ENCODE assay signal across 24 cellular contexts in genomic region chr5:123790226-123790625, GRCh38.
DNase-seq lines count a peak whose midpoint lies in the region; ATAC-seq, FAIRE-seq and TF ChIP-seq lines count a peak whose summit lies in the region.
"Had no signal": no experiment of that assay in that cellular context is flagged by ENCODE, and none has a peak within 500 bp of the region (broad histone marks: within the 10 kb centered on the region; RNA-seq: fewer than 3 reads in every experiment).

No MANE protein-coding gene starts in this region.

- H3K36me3 ChIP-seq in BE2C = no peaks in the 10 kb centered on the region
- H3K36me3 ChIP-seq: BLaER1 had no signal

- H3K4me3 ChIP-seq in Jurkat, Clone E6-1 (ENCODE audit: low read length) = no peak overlapping the region
- no peak overlapping the region for H3K4me3 ChIP-seq in BE2C (ENCODE audit: low read depth, low read length)
- H3K4me3 ChIP-seq: A549, BLaER1, GM12878 had no signal

- no peak overlapping the region for H3K4me3 Mint-ChIP-seq in activated naive CD8-positive, alpha-beta T cell treated with anti-CD3 and anti-CD28 coated beads, Interleukin-2, amount 50 U/mL, for 24 hours
- H3K4me3 Mint-ChIP-seq: B cell; CD14-positive monocyte; CD4-positive, alpha-beta memory T cell; CD4-positive, CD25-positive, alpha-beta regulatory T cell; CD8-positive, alpha-beta memory T cell had no signal

- no peak for TF ChIP-seq CTCF in BE2C (IDR thresholded peaks at IDR 0.05; ENCODE audit: low read depth, low read length)

- H3K4me1 Mint-ChIP-seq in activated naive CD8-positive, alpha-beta T cell treated with anti-CD3 and anti-CD28 coated beads, Interleukin-2, amount 50 U/mL, for 24 hours = no peaks in the 10 kb centered on the region
- H3K4me1 Mint-ChIP-seq: CD14-positive monocyte; CD4-positive, alpha-beta memory T cell; CD4-positive, CD25-positive, alpha-beta regulatory T cell; CD8-positive, alpha-beta memory T cell had no signal

- H3K9me3 Mint-ChIP-seq in activated naive CD8-positive, alpha-beta T cell treated with anti-CD3 and anti-CD28 coated beads, Interleukin-2, amount 50 U/mL, for 24 hours = peaks cover 15% of the 10 kb centered on the region

- FAIRE-seq in urothelium cell line (lab: Jason Lieb, UNC) = peak; percentile 23
- FAIRE-seq: A549, D721Med, GM12878, GM12892, GM18507, GM19239 had no signal

- no peaks in the 10 kb centered on the region for H3K36me3 Mint-ChIP-seq in activated naive CD8-positive, alpha-beta T cell treated with anti-CD3 and anti-CD28 coated beads, Interleukin-2, amount 50 U/mL, for 24 hours (ENCODE audit: low read depth)
- H3K36me3 Mint-ChIP-seq: CD14-positive monocyte; CD4-positive, alpha-beta memory T cell; CD4-positive, CD25-positive, alpha-beta regulatory T cell; CD8-positive, alpha-beta memory T cell had no signal

- no peak for ATAC-seq in activated naive CD8-positive, alpha-beta T cell treated with anti-CD3 and anti-CD28 coated beads, Interleukin-2, amount 50 U/mL, for 24 hours
- ATAC-seq: A549, GM12878 had no signal

- DNase-seq in CMK (ENCODE audit: low read depth) = peak; percentile 54
- DNase-seq in Jurkat, Clone E6-1 (ENCODE audit: low read depth, low spot score) = peak; percentile 60
- DNase-seq in urothelium cell line (ENCODE audit: low spot score) = no peak
- DNase-seq in activated naive CD8-positive, alpha-beta T cell treated with anti-CD3 and anti-CD28 coated beads, Interleukin-2, amount 50 U/mL, for 24 hours = no peak
- no peak for DNase-seq in BE2C
- DNase-seq: AML-193; C1 segment of cervical spinal cord; Caco-2; Calu3; CD4-positive, alpha-beta memory T cell; CD4-positive, CD25-positive, alpha-beta regulatory T cell; CD8-positive, alpha-beta memory T cell; DMS79 treated with DMSO at 0.1 percent for 48 hours; EL; GDM1 had no signal

- peaks cover 23% of the 10 kb centered on the region for H3K4me1 ChIP-seq in BE2C
- H3K4me1 ChIP-seq: A549, Caco-2 had no signal

- H3K27me3 Mint-ChIP-seq in activated naive CD8-positive, alpha-beta T cell treated with anti-CD3 and anti-CD28 coated beads, Interleukin-2, amount 50 U/mL, for 24 hours = no peaks in the 10 kb centered on the region
- H3K27me3 Mint-ChIP-seq: CD4-positive, CD25-positive, alpha-beta regulatory T cell; CD8-positive, alpha-beta memory T cell had no signal

- H3K27me3 ChIP-seq in BE2C = no peaks in the 10 kb centered on the region
- H3K27me3 ChIP-seq: BLaER1 had no signal

- peaks cover 4% of the 10 kb centered on the region; the same call in 1 of the 2 replicates for H3K9me3 ChIP-seq in BE2C
- H3K9me3 ChIP-seq: A549 had no signal

- no peak overlapping the region for H3K27ac Mint-ChIP-seq in activated naive CD8-positive, alpha-beta T cell treated with anti-CD3 and anti-CD28 coated beads, Interleukin-2, amount 50 U/mL, for 24 hours
- H3K27ac Mint-ChIP-seq: B cell; CD14-positive monocyte; CD4-positive, alpha-beta memory T cell; CD4-positive, CD25-positive, alpha-beta regulatory T cell; CD8-positive, alpha-beta memory T cell had no signal

Comparison
In these comparisons a context has a peak if more than half of its experiments do, and no peak if none do; other contexts are left out.
1. DNase-seq: peak in CMK (single experiment) and Jurkat, Clone E6-1 (single experiment); none in urothelium cell line (single experiment), activated naive CD8-positive, alpha-beta T cell treated with anti-CD3 and anti-CD28 coated beads, Interleukin-2, amount 50 U/mL, for 24 hours (single experiment) and BE2C (single experiment).